ENCODE assay signal across 9 cellular contexts in genomic region chr2:24918326-24919099, GRCh38. TPM values are rescaled to one million over a fixed set of nuclear protein-coding genes. Genes with fewer than 3 reads are reported as not detected.
A peak's percentile ranks its signal among the peaks of the same experiment; 100 is the strongest.
DNase-seq lines count a peak whose midpoint lies in the region; ATAC-seq and TF ChIP-seq lines count a peak whose summit lies in the region.
"Had no signal": no experiment of that assay in that cellular context is flagged by ENCODE, and none has a peak within 500 bp of the region (broad histone marks: within the 10 kb centered on the region; RNA-seq: fewer than 3 reads in every experiment).

No MANE protein-coding gene starts in this region.

- TF ChIP-seq RAD21 in SK-N-SH (IDR thresholded peaks at IDR 0.05; ENCODE audit: low read length): no peak

- no peaks in the 10 kb centered on the region for H3K9me3 ChIP-seq in SK-N-SH
- H3K9me3 ChIP-seq in iPS-15b (ENCODE audit: control insufficient read depth, insufficient read depth, low read length): no peaks in the 10 kb centered on the region

- H3K27me3 ChIP-seq in SK-N-SH (ENCODE audit: insufficient read depth) (no peaks in the 10 kb centered on the region), iPS-15b (ENCODE audit: control insufficient read depth, insufficient read depth, low read length) (peaks cover 4% of the 10 kb centered on the region)

- H3F3A ChIP-seq in SK-N-SH (replicated peaks; ENCODE audit: insufficient read depth): peaks cover 6% of the 10 kb centered on the region

- H3K4me1 ChIP-seq in SK-N-SH (ENCODE audit: control insufficient read depth in 1 of 2, insufficient read depth in 2 of 2, low read depth in 1 of 2, low read length in 1 of 2) (peaks cover 0 to 27% of the 10 kb centered on the region in 2 experiments; a peak in 1 of 4 replicates), iPS-15b (ENCODE audit: control insufficient read depth, insufficient read depth, low read length) (peaks cover 4% of the 10 kb centered on the region)

- no peak for TF ChIP-seq EP300 in SK-N-SH (IDR thresholded peaks at IDR 0.05; ENCODE audit: borderline replicate concordance in 1 of 2, low read depth in 1 of 2, low read length in 1 of 2)

- peaks cover under 1% of the 10 kb centered on the region; the same call in 1 of the 2 replicates for H4K20me1 ChIP-seq in SK-N-SH (ENCODE audit: insufficient read depth)

- no peaks in the 10 kb centered on the region for H3K36me3 ChIP-seq in SK-N-SH (replicated peaks in 1 of 2; ENCODE audit: control insufficient read depth in 1 of 2, insufficient read depth in 2 of 2, low read length in 1 of 2)
- peaks cover 7% of the 10 kb centered on the region for H3K36me3 ChIP-seq in iPS-15b (ENCODE audit: control insufficient read depth, insufficient read depth, low read length)

- no peaks in the 10 kb centered on the region for H3K9me3 Mint-ChIP-seq in activated CD4-positive, alpha-beta memory T cell treated with anti-CD3 and anti-CD28 coated beads, Interleukin-2, amount 10 ng/mL, durations not matched to agents 7 days and 5 days
- H3K9me3 Mint-ChIP-seq in stimulated activated naive CD8-positive, alpha-beta T cell treated with anti-CD3 and anti-CD28 coated beads, Interleukin-15, amount 100 ng/mL, for 72 hours: no peaks in the 10 kb centered on the region

- peak overlapping the region; percentile 66 to 73; a peak in 3 of 4 replicates for H3K4me3 ChIP-seq in SK-N-SH (ENCODE audit: low read depth in 2 of 2, low read length in 1 of 2)
- peak overlapping the region; percentile 26 for H3K4me3 ChIP-seq in iPS-15b (ENCODE audit: low read depth, low read length)

- DNase-seq in SK-N-SH: no peak
- DNase-seq in activated CD4-positive, alpha-beta memory T cell treated with anti-CD3 and anti-CD28 coated beads, Interleukin-2, amount 10 ng/mL, durations not matched to agents 7 days and 5 days: no peak
- DNase-seq in stimulated activated naive CD8-positive, alpha-beta T cell treated with anti-CD3 and anti-CD28 coated beads, Interleukin-15, amount 100 ng/mL, for 72 hours: no peak
- DNase-seq in germinal center (ENCODE audit: low spot score): no peak
- DNase-seq in anterior cingulate cortex (lab: John Stamatoyannopoulos, UW): no peak
- DNase-seq: NCI-H748 treated with DMSO at 0.1 percent for 48 hours had no signal

- H3K9me2 ChIP-seq in SK-N-SH: no peaks in the 10 kb centered on the region

- 95% methylated on average over 36 of the region's 43 CpGs for WGBS in SK-N-SH (ENCODE audit: low lambda C conversion rate)

- peak overlapping the region; percentile 83 for H3K4me3 Mint-ChIP-seq in activated CD4-positive, alpha-beta memory T cell treated with anti-CD3 and anti-CD28 coated beads, Interleukin-2, amount 10 ng/mL, durations not matched to agents 7 days and 5 days
- peak overlapping the region; percentile 84 to 88 for H3K4me3 Mint-ChIP-seq in stimulated activated naive CD8-positive, alpha-beta T cell treated with anti-CD3 and anti-CD28 coated beads, Interleukin-15, amount 100 ng/mL, for 72 hours

- no peak overlapping the region for H3K27ac ChIP-seq in SK-N-SH (ENCODE audit: low read depth in 2 of 2, low read length in 1 of 2)

- H3K27me3 Mint-ChIP-seq in activated CD4-positive, alpha-beta memory T cell treated with anti-CD3 and anti-CD28 coated beads, Interleukin-2, amount 10 ng/mL, durations not matched to agents 7 days and 5 days: no peaks in the 10 kb centered on the region
- H3K27me3 Mint-ChIP-seq in stimulated activated naive CD8-positive, alpha-beta T cell treated with anti-CD3 and anti-CD28 coated beads, Interleukin-15, amount 100 ng/mL, for 72 hours: peaks cover under 1% of the 10 kb centered on the region

- peak overlapping the region; percentile 72 for H3K27ac Mint-ChIP-seq in activated CD4-positive, alpha-beta memory T cell treated with anti-CD3 and anti-CD28 coated beads, Interleukin-2, amount 10 ng/mL, durations not matched to agents 7 days and 5 days
- H3K27ac Mint-ChIP-seq in stimulated activated naive CD8-positive, alpha-beta T cell treated with anti-CD3 and anti-CD28 coated beads, Interleukin-15, amount 100 ng/mL, for 72 hours: peak overlapping the region in 1 of 2 donors; percentile 91

- peaks cover 22% of the 10 kb centered on the region for H3K36me3 Mint-ChIP-seq in activated CD4-positive, alpha-beta memory T cell treated with anti-CD3 and anti-CD28 coated beads, Interleukin-2, amount 10 ng/mL, durations not matched to agents 7 days and 5 days (ENCODE audit: low read depth)

- POLR2A ChIA-PET in SK-N-SH (lab: Yijun Ruan, JAX): interaction anchor here (1.0 kb wide), 1 partner anchor 9 kb away, joined by 6 read pairs; no protein-coding TSS in a partner anchor
- POLR2A ChIA-PET in activated CD4-positive, alpha-beta memory T cell treated with anti-CD3 and anti-CD28 coated beads, Interleukin-2, amount 10 ng/mL, durations not matched to agents 7 days and 5 days (lab: Charles Lee): interaction anchor here (0.6 to 4.0 kb wide), 7 partner anchors 12 to 606 kb away, joined by 3 to 15 read pairs (median 4); partner anchors contain the start of genes CENPO and PTRHD1

- ATAC-seq in SK-N-SH treated with all-trans-retinoic acid at 6 μM for 48 hours (no peak), HG03565 (IDR thresholded peaks at IDR 0.05; ENCODE audit: unreplicated experiment) (no peak)
- ATAC-seq in stimulated activated naive CD8-positive, alpha-beta T cell treated with anti-CD3 and anti-CD28 coated beads, Interleukin-15, amount 100 ng/mL, for 72 hours: no peak

- no peak overlapping the region for H2AFZ ChIP-seq in SK-N-SH (ENCODE audit: low read depth)

- CTCF ChIA-PET in SK-N-SH (lab: Yijun Ruan, JAX): interaction anchor here (1.1 to 3.1 kb wide), 3 partner anchors 91 to 277 kb away, joined by 3 to 11 read pairs (median 5); no protein-coding TSS in a partner anchor
- CTCF ChIA-PET in activated CD4-positive, alpha-beta memory T cell treated with anti-CD3 and anti-CD28 coated beads, Interleukin-2, amount 10 ng/mL, durations not matched to agents 7 days and 5 days (lab: Charles Lee): no interaction called here

- H3K4me1 Mint-ChIP-seq in activated CD4-positive, alpha-beta memory T cell treated with anti-CD3 and anti-CD28 coated beads, Interleukin-2, amount 10 ng/mL, durations not matched to agents 7 days and 5 days: peaks cover 50% of the 10 kb centered on the region
- H3K4me1 Mint-ChIP-seq in stimulated activated naive CD8-positive, alpha-beta T cell treated with anti-CD3 and anti-CD28 coated beads, Interleukin-15, amount 100 ng/mL, for 72 hours: peaks cover 64% of the 10 kb centered on the region

- H3K9ac ChIP-seq in SK-N-SH (no peak overlapping the region), iPS-15b (ENCODE audit: low read depth, low read length) (peak overlapping the region; percentile 3)

- TF ChIP-seq CTCF in SK-N-SH (IDR thresholded peaks at IDR 0.05): no peak

- H3K4me2 ChIP-seq in SK-N-SH: peak overlapping the region; percentile 94

- H3K79me2 ChIP-seq in SK-N-SH (ENCODE audit: insufficient read depth): peaks cover 8% of the 10 kb centered on the region; the same call in 1 of the 2 replicates

TF ChIP-seq in SK-N-SH, 30 proteins besides CTCF, POLR2A, EP300 and RAD21 (continues in another document):
- TF ChIP-seq MXI1 (IDR thresholded peaks at IDR 0.05; ENCODE audit: low read depth, low read length): no peak
- no peak for TF ChIP-seq RXRA (IDR thresholded peaks at IDR 0.05; ENCODE audit: borderline replicate concordance, low read depth)
- no peak for TF ChIP-seq POLR2AphosphoS5 (IDR thresholded peaks at IDR 0.05; ENCODE audit: low read depth, low read length)
- no peak for TF ChIP-seq GABPA (IDR thresholded peaks at IDR 0.05; ENCODE audit: low read depth)
- TF ChIP-seq FOXJ3 (CRISPR knock-in tag; IDR thresholded peaks at IDR 0.05): no peak
- TF ChIP-seq YY1 (IDR thresholded peaks at IDR 0.05; ENCODE audit: low read depth): no peak
- no peak for TF ChIP-seq NFIC (IDR thresholded peaks at IDR 0.05; ENCODE audit: borderline replicate concordance)
- TF ChIP-seq FOSL2 (IDR thresholded peaks at IDR 0.05; ENCODE audit: borderline replicate concordance, low read depth): no peak
- TF ChIP-seq MEF2A (IDR thresholded peaks at IDR 0.05; ENCODE audit: borderline replicate concordance, low read depth): no peak

TF ChIP-seq in SK-N-SH treated with all-trans-retinoic acid at 6 μM for 48 hours, 23 proteins besides CTCF, POLR2A, EP300 and RAD21 (continues in another document):
- no peak for TF ChIP-seq ZFP3 (CRISPR knock-in tag; IDR thresholded peaks at IDR 0.05)
- TF ChIP-seq CSDC2 (CRISPR knock-in tag; IDR thresholded peaks at IDR 0.05): no peak
- TF ChIP-seq CSRNP3 (CRISPR knock-in tag; IDR thresholded peaks at IDR 0.05): no peak
- TF ChIP-seq OSR1 (CRISPR knock-in tag; IDR thresholded peaks at IDR 0.05): no peak
- TF ChIP-seq TOX (CRISPR knock-in tag; IDR thresholded peaks at IDR 0.05; ENCODE audit: borderline replicate concordance): no peak

RNA-seq across cellular contexts. Expression of gene ADCY3, which starts 1.5 kb away (rescaled TPM):
- polyA plus RNA-seq in SK-N-SH (2012; rRNA removed): 36.6 and 53.9 TPM in 2 replicates
- 18.1 and 28.6 TPM in 2 replicates for polyA plus RNA-seq in SK-N-SH (2012; cell fraction: cytosol; rRNA removed)
- polyA plus RNA-seq in SK-N-SH (2012; cell fraction: nucleus; rRNA removed): 123 and 156 TPM in 2 replicates
- 10 to 100 TPM; 55.6 to 58.5 TPM for total RNA-seq in activated CD4-positive, alpha-beta memory T cell treated with anti-CD3 and anti-CD28 coated beads, Interleukin-2, amount 10 ng/mL, durations not matched to agents 7 days and 5 days

RNA-seq across cellular contexts. Expression of gene DNAJC27, which starts 53.2 kb away (rescaled TPM):
- 2.4 and 3.6 TPM in 2 replicates for polyA plus RNA-seq in SK-N-SH (2012; rRNA removed)
- 2.5 and 2.6 TPM in 2 replicates for polyA plus RNA-seq in SK-N-SH (2012; cell fraction: cytosol; rRNA removed)
- polyA plus RNA-seq in SK-N-SH (2012; cell fraction: nucleus; rRNA removed): 4.0 and 8.8 TPM in 2 replicates
- total RNA-seq in activated CD4-positive, alpha-beta memory T cell treated with anti-CD3 and anti-CD28 coated beads, Interleukin-2, amount 10 ng/mL, durations not matched to agents 7 days and 5 days: 1 to 10 TPM; 7.6 to 8.1 TPM
